Comparison of ENCODE assay signal across 14 cellular contexts in the genomic region with DNA sequence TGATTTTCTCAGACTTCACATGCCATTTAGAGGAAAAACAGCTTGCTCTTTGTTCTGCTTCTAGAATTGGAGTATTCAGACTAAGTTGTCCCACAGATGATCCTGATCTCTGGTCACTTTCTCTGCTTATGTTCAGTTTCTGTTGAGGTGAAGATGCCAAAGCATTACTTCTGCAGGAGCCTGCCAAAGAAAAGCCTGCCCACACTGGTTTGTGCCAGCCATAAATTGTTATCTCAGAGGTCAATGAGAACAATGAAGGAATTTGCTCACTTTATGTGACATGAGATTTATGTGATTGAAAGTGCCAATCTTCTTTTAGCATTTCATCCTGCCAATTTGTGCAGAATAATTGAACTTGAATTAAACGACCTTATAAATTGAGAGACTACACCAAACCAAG.
DNase-seq lines count a peak whose midpoint lies in the region; ATAC-seq and TF ChIP-seq lines count a peak whose summit lies in the region.
"Had no signal": no experiment of that assay in that cellular context is flagged by ENCODE, and none has a peak within 500 bp of the region (broad histone marks: within the 10 kb centered on the region; RNA-seq: fewer than 3 reads in every experiment).

No MANE protein-coding gene starts in this region.

- TF ChIP-seq CTCF in A673 (conservative IDR thresholded peaks at IDR 0.05; ENCODE audit: low read depth, low read length): no peak

- peak overlapping the region in 2 of 3 donors; percentile 39 to 44 for H3K27ac Mint-ChIP-seq in IgD-negative memory B cell

- CTCF ChIA-PET in A673 (lab: Charles Lee): no interaction called here

- H3K27ac ChIP-seq in A673 (ENCODE audit: low read depth, low read length, poor library complexity, severe bottlenecking): peak overlapping the region; percentile 9

- H3K9me3 ChIP-seq in A673 (ENCODE audit: low read depth, low read length, poor library complexity, severe bottlenecking): no peaks in the 10 kb centered on the region
- no peaks in the 10 kb centered on the region for H3K9me3 ChIP-seq in adipocyte (ENCODE audit: control insufficient read depth, low read length)

- intact Hi-C loops in A673 (cut with micrococcal nuclease; ENCODE audit: unreplicated experiment): no loop called here

- peaks cover 70 to 82% (median 81%) of the 10 kb centered on the region in 3 donors for H3K4me1 Mint-ChIP-seq in IgD-negative memory B cell

- H3K27me3 ChIP-seq in A673 (replicated peaks; ENCODE audit: insufficient read depth, low read depth, low read length, poor library complexity) (no peaks in the 10 kb centered on the region), adipocyte (replicated peaks; ENCODE audit: control insufficient read depth, insufficient read depth, low read length) (no peaks in the 10 kb centered on the region)

- H3K4me3 Mint-ChIP-seq in IgD-negative memory B cell: no peak overlapping the region

- POLR2A ChIA-PET in A673 (lab: Charles Lee; ENCODE audit: low non-redundant PET): no interaction called here

- ATAC-seq in HG03045 (IDR thresholded peaks at IDR 0.05; ENCODE audit: unreplicated experiment) (no peak), GM18907 (IDR thresholded peaks at IDR 0.05; ENCODE audit: unreplicated experiment) (no peak)

- BruUV-seq in A673 (replicated peaks; lab: Mats Ljungman, UMichigan): no TSS peak

- no peaks in the 10 kb centered on the region for H3K9me3 Mint-ChIP-seq in IgD-negative memory B cell

- H3K4me3 ChIP-seq in A673 (ENCODE audit: low read depth, low read length, poor library complexity, severe bottlenecking) (no peak overlapping the region), adipocyte (ENCODE audit: low read length) (no peak overlapping the region)

- DNase-seq in A673 (ENCODE audit: low spot score) (no peak), adipocyte (ENCODE audit: low read depth) (peak; percentile 6), pons (ENCODE audit: low spot score) (peak; percentile 43), NCI-H446 treated with DMSO at 0.1 percent for 48 hours (lab: John Stamatoyannopoulos, UW) (no peak), KG1 (lab: John Stamatoyannopoulos, UW) (no peak)
- DNase-seq: H7, KBM-7, NCI-H1436 treated with DMSO at 0.1 percent for 48 hours, NCI-H510A treated with DMSO at 0.1 percent for 48 hours, NCI-H82, T-helper 1 cell had no signal

- H3K36me3 Mint-ChIP-seq in IgD-negative memory B cell: peaks cover 2% of the 10 kb centered on the region

- H3K36me3 ChIP-seq in A673 (ENCODE audit: insufficient read depth, low read length, poor library complexity, severe bottlenecking) (no peaks in the 10 kb centered on the region), adipocyte (ENCODE audit: control insufficient read depth, insufficient read depth, low read length, severe bottlenecking) (no peaks in the 10 kb centered on the region)

- peaks cover 49% of the 10 kb centered on the region for H3K4me1 ChIP-seq in A673 (ENCODE audit: insufficient read depth, low read length, poor library complexity, severe bottlenecking)
- H3K4me1 ChIP-seq in adipocyte (ENCODE audit: control insufficient read depth, insufficient read depth, low read length): peaks cover 27% of the 10 kb centered on the region

- H3K27me3 Mint-ChIP-seq in IgD-negative memory B cell: peaks cover 3% of the 10 kb centered on the region

- no peak overlapping the region for H3K9ac ChIP-seq in adipocyte (ENCODE audit: low read length)

Comparison
In these comparisons a context has a peak if more than half of its experiments do, and no peak if none do; other contexts are left out.
1. DNase-seq: peak in adipocyte (single experiment) and pons (single experiment); none in A673 (single experiment), NCI-H446 treated with DMSO at 0.1 percent for 48 hours (single experiment) and KG1 (single experiment).